ENCODE assay signal across 9 cellular contexts in genomic region chr2:200787351-200788128, GRCh38. TPM values are rescaled to one million over a fixed set of nuclear protein-coding genes. Genes with fewer than 3 reads are reported as not detected.
A peak's percentile ranks its signal among the peaks of the same experiment; 100 is the strongest.
DNase-seq lines count a peak whose midpoint lies in the region; ATAC-seq and TF ChIP-seq lines count a peak whose summit lies in the region.
"Had no signal": no experiment of that assay in that cellular context is flagged by ENCODE, and none has a peak within 500 bp of the region (broad histone marks: within the 10 kb centered on the region; RNA-seq: fewer than 3 reads in every experiment).

No MANE protein-coding gene starts in this region.

- H2AFZ ChIP-seq in ACC112 (ENCODE audit: low read length, unreplicated experiment) = peak overlapping the region; percentile 10

- CTCF ChIA-PET in HEK293T (lab: Yijun Ruan, JAX) = interaction anchor here (0.7 kb wide), 1 partner anchor 591 kb away, joined by 7 read pairs; no protein-coding TSS in a partner anchor

- no peaks in the 10 kb centered on the region for H3K36me3 ChIP-seq in ACC112 (ENCODE audit: insufficient read depth, low read length)
- no peaks in the 10 kb centered on the region for H3K36me3 ChIP-seq in adrenal gland (replicated peaks in 1 of 2)
- H3K36me3 ChIP-seq in kidney epithelial cell (ENCODE audit: control insufficient read depth, insufficient read depth, low read length) = no peaks in the 10 kb centered on the region

- DNase-seq in HEK293T (ENCODE audit: extremely low spot score) (peak; percentile 30), adrenal gland (peak; percentile 61 to 87 (median 77)), kidney epithelial cell (ENCODE audit: low read depth) (peak; percentile 86), SW480 (ENCODE audit: low spot score) (no peak), hippocampal formation (lab: John Stamatoyannopoulos, UW) (no peak), midbrain (lab: John Stamatoyannopoulos, UW) (no peak)
- DNase-seq: T-helper 17 cell had no signal

- TF ChIP-seq CTCF in adrenal gland (IDR thresholded peaks at IDR 0.05) (no peak), kidney epithelial cell (IDR thresholded peaks at IDR 0.05; ENCODE audit: insufficient read depth, low read length, poor library complexity, severe bottlenecking) (no peak)

- no peak for ATAC-seq in HG03469 (IDR thresholded peaks at IDR 0.05; ENCODE audit: unreplicated experiment)
- ATAC-seq: T-helper 17 cell had no signal

- no peaks in the 10 kb centered on the region for H3K9me3 ChIP-seq in adrenal gland (replicated peaks in 1 of 3)

- no peaks in the 10 kb centered on the region for H3K79me2 ChIP-seq in ACC112 (ENCODE audit: control insufficient read depth, insufficient read depth, low read length, unreplicated experiment)

- WGBS in adrenal gland, 4 donors = 40 to 52% (median 49%) methylated on average over 16 of the region's 16 CpGs

- H3K4me1 ChIP-seq in ACC112 (ENCODE audit: control insufficient read depth, insufficient read depth, low read length, unreplicated experiment) = peaks cover 60% of the 10 kb centered on the region
- H3K4me1 ChIP-seq in adrenal gland (replicated peaks in 1 of 2) = peaks cover 6 to 29% of the 10 kb centered on the region in 2 donors

- POLR2A ChIA-PET in HEK293T (lab: Yijun Ruan, JAX) = interaction anchor here (1.1 kb wide), 1 partner anchor 77 kb away, joined by 3 read pairs; the partner anchor contains the start of gene CLK1

- H3K4me3 ChIP-seq in ACC112 (ENCODE audit: low read depth, low read length) = peak overlapping the region; percentile 51
- H3K4me3 ChIP-seq in adrenal gland = no peak overlapping the region
- H3K4me3 ChIP-seq in kidney epithelial cell (ENCODE audit: low read depth, low read length) = no peak overlapping the region

- peak overlapping the region; percentile 99 for H3K27ac ChIP-seq in ACC112 (ENCODE audit: low read depth, low read length)
- H3K27ac ChIP-seq in adrenal gland = peak overlapping the region; percentile 67 to 92 (median 82)

- intact Hi-C loops in adrenal gland (cut with DNase I) = no loop called here

- peak in 1 of 2 donors; percentile 73 for TF ChIP-seq POLR2A in adrenal gland (IDR thresholded peaks at IDR 0.05)

- no peaks in the 10 kb centered on the region for H3K27me3 ChIP-seq in ACC112 (ENCODE audit: insufficient read depth, low read length)
- no peaks in the 10 kb centered on the region for H3K27me3 ChIP-seq in adrenal gland
- H3K27me3 ChIP-seq in kidney epithelial cell (ENCODE audit: control insufficient read depth, insufficient read depth, low read length) = no peaks in the 10 kb centered on the region

TF ChIP-seq in HEK293T, 16 proteins besides CTCF, POLR2A, EP300 and RAD21:
- TF ChIP-seq ARNT (IDR thresholded peaks at IDR 0.05) (no peak), LEF1 (IDR thresholded peaks at IDR 0.05; ENCODE audit: borderline replicate concordance) (no peak), L3MBTL2 (conservative IDR thresholded peaks at IDR 0.05) (no peak), ELF4 (IDR thresholded peaks at IDR 0.05) (no peak), ZNF384 (IDR thresholded peaks at IDR 0.05) (no peak), FOXM1 (IDR thresholded peaks at IDR 0.05; ENCODE audit: borderline replicate concordance) (no peak), HDGF (IDR thresholded peaks at IDR 0.05; ENCODE audit: borderline replicate concordance) (no peak), BHLHE40 (IDR thresholded peaks at IDR 0.05; ENCODE audit: borderline replicate concordance) (no peak), PKNOX1 (IDR thresholded peaks at IDR 0.05) (no peak), FOXK2 (IDR thresholded peaks at IDR 0.05) (no peak), NFRKB (IDR thresholded peaks at IDR 0.05) (no peak), CTBP1 (IDR thresholded peaks at IDR 0.05; ENCODE audit: borderline replicate concordance) (no peak)

RNA-seq across cellular contexts. Expression of gene BZW1, which starts 24.2 kb away (rescaled TPM):
- 100 to 1,000 TPM in 7 of 8 donors, 10 to 100 TPM in 1; 98.6 to 631 (median 193) TPM for total RNA-seq in adrenal gland
- 100 to 1,000 TPM in 1 of 3 donors, 10 to 100 TPM in 2; 28.4 to 511 (median 30.2) TPM for polyA plus RNA-seq in adrenal gland
- 347 and 378 TPM in 2 replicates for total RNA-seq in kidney epithelial cell

Comparison
In these comparisons a context has a peak if more than half of its experiments do, and no peak if none do; other contexts are left out.
1. DNase-seq: peak in HEK293T (single experiment), adrenal gland (7 of 7) and kidney epithelial cell (single experiment); none in SW480 (single experiment), hippocampal formation (0 of 2) and midbrain (single experiment).